Comparison of ENCODE assay signal across 26 cellular contexts in genomic region chr9:135987838-135988404, GRCh38.
"Had no signal": no experiment of that assay in that cellular context is flagged by ENCODE, and none has a peak within 500 bp of the region (broad histone marks: within the 10 kb centered on the region; RNA-seq: fewer than 3 reads in every experiment).

No MANE protein-coding gene starts in this region.

- ATAC-seq: effector memory CD8-positive, alpha-beta T cell; esophagus mucosa; gastrocnemius medialis; heart right ventricle; left cardiac atrium; left lung; left ventricle myocardium superior; lower lobe of right lung; naive thymus-derived CD4-positive, alpha-beta T cell had no signal

- H3K36me3 ChIP-seq: colonic mucosa, esophagus squamous epithelium, gastrocnemius medialis, heart right ventricle, left lung, lower lobe of right lung had no signal

- H3K4me3 ChIP-seq: colonic mucosa, esophagus squamous epithelium, gastrocnemius medialis, heart right ventricle, left lung, lower lobe of right lung had no signal

- H3K27ac ChIP-seq: colonic mucosa, epithelial cell of prostate, esophagus squamous epithelium, gastrocnemius medialis, heart right ventricle, left lung, lower lobe of right lung had no signal

- FAIRE-seq: endometrium, islet of Langerhans, keratinocyte had no signal

- H3K9me3 ChIP-seq: colonic mucosa, esophagus squamous epithelium, gastrocnemius medialis, heart right ventricle, left lung, lower lobe of right lung had no signal

- DNase-seq: colonic mucosa; cortex of kidney; effector CD8-positive, alpha-beta T cell; effector memory CD8-positive, alpha-beta T cell; endodermal cell; erythroblast; esophagus squamous epithelium; foreskin fibroblast; foreskin melanocyte; gastrocnemius medialis; glutamatergic neuron; head of caudate nucleus; heart right ventricle; hippocampal formation; left cardiac atrium; left lung; left ventricle myocardium superior; lower lobe of right lung; mesendoderm; midbrain; naive thymus-derived CD4-positive, alpha-beta T cell had no signal

- H3K27me3 ChIP-seq: colonic mucosa had no signal
